ENCODE assay signal across 1 cellular context in genomic region chr9:114397848-114398605, GRCh38.
A peak's percentile ranks its signal among the peaks of the same experiment; 100 is the strongest.
TF ChIP-seq lines count a peak whose summit lies in the region.

No MANE protein-coding gene starts in this region.

TF ChIP-seq in HepG2, 621 proteins besides CTCF, POLR2A, EP300 and RAD21 (continued from another document and continues in another):
- TF ChIP-seq ZSCAN5A (CRISPR knock-in tag; IDR thresholded peaks at IDR 0.05; ENCODE audit: borderline replicate concordance) = no peak
- no peak for TF ChIP-seq MLLT10 (CRISPR knock-in tag; IDR thresholded peaks at IDR 0.05)
- no peak for TF ChIP-seq DNMT1 (CRISPR knock-in tag; IDR thresholded peaks at IDR 0.05)
- TF ChIP-seq SRSF4 (IDR thresholded peaks at IDR 0.05; ENCODE audit: low read depth, low read length, poor library complexity, severe bottlenecking) = no peak
- no peak for TF ChIP-seq KLF13 (CRISPR knock-in tag; IDR thresholded peaks at IDR 0.05)
- TF ChIP-seq ARID4A (CRISPR knock-in tag; IDR thresholded peaks at IDR 0.05; ENCODE audit: borderline replicate concordance) = peak; percentile 60; the same call in 1 of the 2 replicates
- TF ChIP-seq ADNP (CRISPR knock-in tag; IDR thresholded peaks at IDR 0.05) = peak; percentile 77
- no peak; the same call in 1 of the 2 replicates for TF ChIP-seq CEBPB (IDR thresholded peaks at IDR 0.05; ENCODE audit: borderline replicate concordance, low read depth, low read length)
- TF ChIP-seq TOPORS (CRISPR knock-in tag; IDR thresholded peaks at IDR 0.05) = no peak
- no peak for TF ChIP-seq ATF3 (CRISPR knock-in tag; IDR thresholded peaks at IDR 0.05)
- no peak for TF ChIP-seq ZNF773 (CRISPR knock-in tag; IDR thresholded peaks at IDR 0.05; ENCODE audit: borderline replicate concordance)
- TF ChIP-seq HNF1B (CRISPR knock-in tag; IDR thresholded peaks at IDR 0.05) = no peak
- no peak for TF ChIP-seq DR1 (CRISPR knock-in tag; IDR thresholded peaks at IDR 0.05)
- TF ChIP-seq AGO1 (IDR thresholded peaks at IDR 0.05; ENCODE audit: low read depth, low read length, poor library complexity, severe bottlenecking) = no peak
- TF ChIP-seq ZBTB43 (CRISPR knock-in tag; conservative IDR thresholded peaks at IDR 0.05) = no peak
- TF ChIP-seq SMYD3 (CRISPR knock-in tag; IDR thresholded peaks at IDR 0.05) = no peak
- no peak for TF ChIP-seq CHD2 (IDR thresholded peaks at IDR 0.05; ENCODE audit: low read depth, low read length)
- no peak for TF ChIP-seq KDM4B (CRISPR knock-in tag; IDR thresholded peaks at IDR 0.05)
- no peak for TF ChIP-seq ZNF772 (CRISPR knock-in tag; IDR thresholded peaks at IDR 0.05)
- TF ChIP-seq KLF9 (CRISPR knock-in tag; IDR thresholded peaks at IDR 0.05; ENCODE audit: low read depth) = no peak
- peak; percentile 52; the same call in 1 of the 2 replicates for TF ChIP-seq ZNF768 (CRISPR knock-in tag; IDR thresholded peaks at IDR 0.05)
- TF ChIP-seq, protein P1, sequence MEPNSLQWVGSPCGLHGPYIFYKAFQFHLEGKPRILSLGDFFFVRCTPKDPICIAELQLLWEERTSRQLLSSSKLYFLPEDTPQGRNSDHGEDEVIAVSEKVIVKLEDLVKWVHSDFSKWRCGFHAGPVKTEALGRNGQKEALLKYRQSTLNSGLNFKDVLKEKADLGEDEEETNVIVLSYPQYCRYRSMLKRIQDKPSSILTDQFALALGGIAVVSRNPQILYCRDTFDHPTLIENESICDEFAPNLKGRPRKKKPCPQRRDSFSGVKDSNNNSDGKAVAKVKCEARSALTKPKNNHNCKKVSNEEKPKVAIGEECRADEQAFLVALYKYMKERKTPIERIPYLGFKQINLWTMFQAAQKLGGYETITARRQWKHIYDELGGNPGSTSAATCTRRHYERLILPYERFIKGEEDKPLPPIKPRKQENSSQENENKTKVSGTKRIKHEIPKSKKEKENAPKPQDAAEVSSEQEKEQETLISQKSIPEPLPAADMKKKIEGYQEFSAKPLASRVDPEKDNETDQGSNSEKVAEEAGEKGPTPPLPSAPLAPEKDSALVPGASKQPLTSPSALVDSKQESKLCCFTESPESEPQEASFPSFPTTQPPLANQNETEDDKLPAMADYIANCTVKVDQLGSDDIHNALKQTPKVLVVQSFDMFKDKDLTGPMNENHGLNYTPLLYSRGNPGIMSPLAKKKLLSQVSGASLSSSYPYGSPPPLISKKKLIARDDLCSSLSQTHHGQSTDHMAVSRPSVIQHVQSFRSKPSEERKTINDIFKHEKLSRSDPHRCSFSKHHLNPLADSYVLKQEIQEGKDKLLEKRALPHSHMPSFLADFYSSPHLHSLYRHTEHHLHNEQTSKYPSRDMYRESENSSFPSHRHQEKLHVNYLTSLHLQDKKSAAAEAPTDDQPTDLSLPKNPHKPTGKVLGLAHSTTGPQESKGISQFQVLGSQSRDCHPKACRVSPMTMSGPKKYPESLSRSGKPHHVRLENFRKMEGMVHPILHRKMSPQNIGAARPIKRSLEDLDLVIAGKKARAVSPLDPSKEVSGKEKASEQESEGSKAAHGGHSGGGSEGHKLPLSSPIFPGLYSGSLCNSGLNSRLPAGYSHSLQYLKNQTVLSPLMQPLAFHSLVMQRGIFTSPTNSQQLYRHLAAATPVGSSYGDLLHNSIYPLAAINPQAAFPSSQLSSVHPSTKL (CRISPR knock-in tag; IDR thresholded peaks at IDR 0.05) = no peak
- TF ChIP-seq KAT2B (IDR thresholded peaks at IDR 0.05; ENCODE audit: borderline replicate concordance, low read depth, low read length) = no peak
- no peak for TF ChIP-seq NFIC (IDR thresholded peaks at IDR 0.05; ENCODE audit: low read length)
- no peak for TF ChIP-seq ZNF761 (CRISPR knock-in tag; conservative IDR thresholded peaks at IDR 0.05)
- TF ChIP-seq GPBP1L1 (CRISPR knock-in tag; IDR thresholded peaks at IDR 0.05) = no peak
- no peak for TF ChIP-seq ZNF24 (IDR thresholded peaks at IDR 0.05)
- TF ChIP-seq IKZF4 (CRISPR knock-in tag; IDR thresholded peaks at IDR 0.05; ENCODE audit: borderline replicate concordance, low read depth, not compliant biosample characterization) = no peak
- no peak for TF ChIP-seq RARG (CRISPR knock-in tag; IDR thresholded peaks at IDR 0.05; ENCODE audit: low read depth)
- TF ChIP-seq, protein P2, sequence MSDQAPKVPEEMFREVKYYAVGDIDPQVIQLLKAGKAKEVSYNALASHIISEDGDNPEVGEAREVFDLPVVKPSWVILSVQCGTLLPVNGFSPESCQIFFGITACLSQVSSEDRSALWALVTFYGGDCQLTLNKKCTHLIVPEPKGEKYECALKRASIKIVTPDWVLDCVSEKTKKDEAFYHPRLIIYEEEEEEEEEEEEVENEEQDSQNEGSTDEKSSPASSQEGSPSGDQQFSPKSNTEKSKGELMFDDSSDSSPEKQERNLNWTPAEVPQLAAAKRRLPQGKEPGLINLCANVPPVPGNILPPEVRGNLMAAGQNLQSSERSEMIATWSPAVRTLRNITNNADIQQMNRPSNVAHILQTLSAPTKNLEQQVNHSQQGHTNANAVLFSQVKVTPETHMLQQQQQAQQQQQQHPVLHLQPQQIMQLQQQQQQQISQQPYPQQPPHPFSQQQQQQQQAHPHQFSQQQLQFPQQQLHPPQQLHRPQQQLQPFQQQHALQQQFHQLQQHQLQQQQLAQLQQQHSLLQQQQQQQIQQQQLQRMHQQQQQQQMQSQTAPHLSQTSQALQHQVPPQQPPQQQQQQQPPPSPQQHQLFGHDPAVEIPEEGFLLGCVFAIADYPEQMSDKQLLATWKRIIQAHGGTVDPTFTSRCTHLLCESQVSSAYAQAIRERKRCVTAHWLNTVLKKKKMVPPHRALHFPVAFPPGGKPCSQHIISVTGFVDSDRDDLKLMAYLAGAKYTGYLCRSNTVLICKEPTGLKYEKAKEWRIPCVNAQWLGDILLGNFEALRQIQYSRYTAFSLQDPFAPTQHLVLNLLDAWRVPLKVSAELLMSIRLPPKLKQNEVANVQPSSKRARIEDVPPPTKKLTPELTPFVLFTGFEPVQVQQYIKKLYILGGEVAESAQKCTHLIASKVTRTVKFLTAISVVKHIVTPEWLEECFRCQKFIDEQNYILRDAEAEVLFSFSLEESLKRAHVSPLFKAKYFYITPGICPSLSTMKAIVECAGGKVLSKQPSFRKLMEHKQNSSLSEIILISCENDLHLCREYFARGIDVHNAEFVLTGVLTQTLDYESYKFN (CRISPR knock-in tag; conservative IDR thresholded peaks at IDR 0.05) = peak; percentile 18; the same call in 1 of the 2 replicates
- no peak for TF ChIP-seq ZNF235 (CRISPR knock-in tag; IDR thresholded peaks at IDR 0.05; ENCODE audit: borderline replicate concordance)
- TF ChIP-seq GPN1 (CRISPR knock-in tag; IDR thresholded peaks at IDR 0.05; ENCODE audit: borderline replicate concordance) = no peak
- TF ChIP-seq, protein P3, sequence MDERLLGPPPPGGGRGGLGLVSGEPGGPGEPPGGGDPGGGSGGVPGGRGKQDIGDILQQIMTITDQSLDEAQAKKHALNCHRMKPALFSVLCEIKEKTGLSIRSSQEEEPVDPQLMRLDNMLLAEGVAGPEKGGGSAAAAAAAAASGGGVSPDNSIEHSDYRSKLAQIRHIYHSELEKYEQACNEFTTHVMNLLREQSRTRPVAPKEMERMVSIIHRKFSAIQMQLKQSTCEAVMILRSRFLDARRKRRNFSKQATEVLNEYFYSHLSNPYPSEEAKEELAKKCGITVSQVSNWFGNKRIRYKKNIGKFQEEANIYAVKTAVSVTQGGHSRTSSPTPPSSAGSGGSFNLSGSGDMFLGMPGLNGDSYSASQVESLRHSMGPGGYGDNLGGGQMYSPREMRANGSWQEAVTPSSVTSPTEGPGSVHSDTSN (CRISPR knock-in tag; IDR thresholded peaks at IDR 0.05) = no peak
- TF ChIP-seq FOSL2 (CRISPR knock-in tag; IDR thresholded peaks at IDR 0.05) = no peak
- TF ChIP-seq CREM (IDR thresholded peaks at IDR 0.05) = no peak
- no peak for TF ChIP-seq CREM (CRISPR knock-in tag; IDR thresholded peaks at IDR 0.05)
- no peak for TF ChIP-seq KMT2B (CRISPR knock-in tag; IDR thresholded peaks at IDR 0.05)
- no peak for TF ChIP-seq IKZF1 (IDR thresholded peaks at IDR 0.05)
- no peak for TF ChIP-seq MED8 (CRISPR knock-in tag; IDR thresholded peaks at IDR 0.05; ENCODE audit: insufficient replicate concordance)
- TF ChIP-seq ZNF550 (CRISPR knock-in tag; IDR thresholded peaks at IDR 0.05; ENCODE audit: borderline replicate concordance) = no peak
- peak; percentile 50; the same call in 1 of the 2 replicates for TF ChIP-seq KAT8 (CRISPR knock-in tag; IDR thresholded peaks at IDR 0.05)
- TF ChIP-seq ARID3A (IDR thresholded peaks at IDR 0.05; ENCODE audit: low read depth, low read length) = no peak
- TF ChIP-seq POLR2G (IDR thresholded peaks at IDR 0.05; ENCODE audit: low read depth, low read length) = peak; percentile 63; the same call in 1 of the 2 replicates
- peak; percentile 32; the same call in 1 of the 2 replicates for TF ChIP-seq ZBTB7A (CRISPR knock-in tag; IDR thresholded peaks at IDR 0.05)
